Comparison of ENCODE assay signal across 12 cellular contexts in the genomic region with DNA sequence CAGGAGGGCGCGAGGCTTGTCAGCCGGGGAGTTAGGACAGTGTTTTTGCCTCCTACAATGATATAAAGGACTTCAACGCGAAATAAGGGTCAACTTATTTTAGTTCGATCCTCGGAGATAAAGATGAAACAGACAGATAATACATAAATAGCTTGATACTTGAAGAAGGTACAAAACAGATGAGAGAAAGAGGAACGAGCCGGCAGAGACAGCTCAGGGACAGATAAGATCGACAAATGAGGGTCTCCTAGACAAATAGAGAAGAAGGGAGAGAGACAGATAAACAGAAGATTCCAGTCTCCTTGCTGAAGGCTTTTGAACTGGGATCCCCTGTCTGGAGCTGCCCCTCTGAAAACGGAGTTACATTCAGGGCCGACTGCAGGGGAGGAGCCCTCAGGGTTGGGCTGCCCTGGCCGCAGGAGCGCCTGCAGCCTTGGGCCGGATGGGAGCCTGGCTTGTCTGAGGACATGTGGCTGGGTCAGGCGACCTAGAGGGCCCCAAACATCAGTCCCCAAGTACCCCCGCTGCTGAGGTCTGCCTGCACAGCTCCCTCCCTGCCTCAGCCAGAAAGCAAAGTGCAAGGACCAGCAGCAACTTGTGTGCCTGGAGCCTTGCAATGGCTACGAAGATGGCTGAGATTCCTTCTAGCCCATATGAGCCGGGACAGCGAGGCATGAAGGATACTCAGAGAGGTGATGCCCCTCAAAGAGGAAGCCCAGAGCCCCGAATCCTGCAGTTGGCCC. TPM values are rescaled to one million over a fixed set of nuclear protein-coding genes. Genes with fewer than 3 reads are reported as not detected.
DNase-seq lines count a peak whose midpoint lies in the region; ATAC-seq and TF ChIP-seq lines count a peak whose summit lies in the region.
"Had no signal": no experiment of that assay in that cellular context is flagged by ENCODE, and none has a peak within 500 bp of the region (broad histone marks: within the 10 kb centered on the region; RNA-seq: fewer than 3 reads in every experiment).

No MANE protein-coding gene starts in this region.

- peak; percentile 2 for DNase-seq in NCI-H1694 treated with DMSO at 0.1 percent for 48 hours (lab: John Stamatoyannopoulos, UW)
- no peak for DNase-seq in NCI-H1694 (lab: John Stamatoyannopoulos, UW)
- no peak for DNase-seq in neural progenitor cell (ENCODE audit: low spot score)
- no peak for DNase-seq in transverse colon
- no peak for DNase-seq in vagina (ENCODE audit: extremely low spot score in 2 of 2)
- DNase-seq in OCI-M2 (lab: John Stamatoyannopoulos, UW; ENCODE audit: unreplicated experiment): no peak
- DNase-seq: cerebellar nuclear complex, NCI-H187 treated with DMSO at 0.1 percent for 48 hours had no signal

- H3K9ac ChIP-seq in HUES64 (ENCODE audit: low read depth, low read length): no peak overlapping the region
- H3K9ac ChIP-seq in neural progenitor cell: no peak overlapping the region

- no peaks in the 10 kb centered on the region for H3K9me3 Mint-ChIP-seq in activated T-helper 17 cell treated with anti-CD3 and anti-CD28 coated beads, Interleukin-2, amount 50 U/mL, for 72 hours
- H3K9me3 Mint-ChIP-seq in neural progenitor cell: peaks cover 2% of the 10 kb centered on the region

- H3K27ac Mint-ChIP-seq in activated T-helper 17 cell treated with anti-CD3 and anti-CD28 coated beads, Interleukin-2, amount 50 U/mL, for 72 hours: no peak overlapping the region
- H3K27ac Mint-ChIP-seq in neural progenitor cell: no peak overlapping the region

- H3K4me3 Mint-ChIP-seq in activated T-helper 17 cell treated with anti-CD3 and anti-CD28 coated beads, Interleukin-2, amount 50 U/mL, for 72 hours: peak overlapping the region; percentile 83
- peak overlapping the region; percentile 84 for H3K4me3 Mint-ChIP-seq in neural progenitor cell

- peaks cover 33% of the 10 kb centered on the region for H3K4me1 Mint-ChIP-seq in activated T-helper 17 cell treated with anti-CD3 and anti-CD28 coated beads, Interleukin-2, amount 50 U/mL, for 72 hours
- H3K4me1 Mint-ChIP-seq in neural progenitor cell: peaks cover 32% of the 10 kb centered on the region

- no peak for TF ChIP-seq POLR2A in transverse colon (IDR thresholded peaks at IDR 0.05)
- TF ChIP-seq POLR2A in vagina (IDR thresholded peaks at IDR 0.05): no peak

- intact Hi-C loops in transverse colon (cut with DNase I; ENCODE audit: low total_unique reads) (no loop called here), vagina (cut with DNase I) (no loop called here)

- peaks cover 55% of the 10 kb centered on the region for H3K27me3 Mint-ChIP-seq in activated T-helper 17 cell treated with anti-CD3 and anti-CD28 coated beads, Interleukin-2, amount 50 U/mL, for 72 hours
- peaks cover 73% of the 10 kb centered on the region for H3K27me3 Mint-ChIP-seq in neural progenitor cell (ENCODE audit: insufficient read depth, low read depth)

- H3K36me3 ChIP-seq in HUES64 (ENCODE audit: insufficient read depth, low read length): no peaks in the 10 kb centered on the region
- H3K36me3 ChIP-seq in neural progenitor cell: no peaks in the 10 kb centered on the region
- no peaks in the 10 kb centered on the region for H3K36me3 ChIP-seq in transverse colon
- H3K36me3 ChIP-seq in vagina: no peaks in the 10 kb centered on the region

- H3K27me3 ChIP-seq in HUES64 (ENCODE audit: insufficient read depth, low read length) (peaks cover 99% of the 10 kb centered on the region), neural progenitor cell (peaks cover 100% of the 10 kb centered on the region), transverse colon (peaks cover 100% of the 10 kb centered on the region), vagina (peaks cover 63% of the 10 kb centered on the region)

- TF ChIP-seq CTCF in neural progenitor cell (IDR thresholded peaks at IDR 0.05) (no peak), transverse colon (IDR thresholded peaks at IDR 0.05) (no peak), vagina (IDR thresholded peaks at IDR 0.05) (no peak)

- 12% methylated on average over 21 of the region's 21 CpGs for WGBS in HUES64
- WGBS in transverse colon (ENCODE audit: low coverage in 1 of 2), 2 donors: 10 to 12% methylated on average over 9 to 21 of the region's 21 CpGs

- peaks cover 26% of the 10 kb centered on the region for H3K36me3 Mint-ChIP-seq in activated T-helper 17 cell treated with anti-CD3 and anti-CD28 coated beads, Interleukin-2, amount 50 U/mL, for 72 hours (ENCODE audit: low read depth)
- no peaks in the 10 kb centered on the region for H3K36me3 Mint-ChIP-seq in neural progenitor cell

- in situ Hi-C loops in transverse colon (cut with MboI; ENCODE audit: low pct_ligation_motif_present in 1 of 4, low pct_unique_long_range_greater_than_20kb in 1 of 4, low sequenced_read_pairs in 3 of 4): loop anchor here in 1 of 4 donors (25.0 kb wide), 1 partner anchor 362 kb away; no protein-coding TSS in a partner anchor

- no peak overlapping the region for H3K27ac ChIP-seq in HUES64 (ENCODE audit: low read depth, low read length)
- no peak overlapping the region for H3K27ac ChIP-seq in neural progenitor cell
- no peak overlapping the region for H3K27ac ChIP-seq in transverse colon
- no peak overlapping the region for H3K27ac ChIP-seq in vagina

- no peak for TF ChIP-seq EP300 in transverse colon (IDR thresholded peaks at IDR 0.05; ENCODE audit: low read depth)

- no peaks in the 10 kb centered on the region for H3K79me2 ChIP-seq in neural progenitor cell (ENCODE audit: low read depth)

- peaks cover 89% of the 10 kb centered on the region for H4K20me1 ChIP-seq in neural progenitor cell (ENCODE audit: low read depth)

- peak overlapping the region; percentile 77 for H3K4me2 ChIP-seq in neural progenitor cell

- H3K4me3 ChIP-seq in HUES64 (ENCODE audit: low read length) (peak overlapping the region; percentile 3; the same call in 1 of the 2 replicates), neural progenitor cell (peak overlapping the region; percentile 43), transverse colon (no peak overlapping the region), vagina (no peak overlapping the region)

- ATAC-seq in activated T-helper 17 cell treated with anti-CD3 and anti-CD28 coated beads, Interleukin-2, amount 50 U/mL, for 72 hours (replicated peaks): no peak

- H3K4me1 ChIP-seq in HUES64 (ENCODE audit: insufficient read depth, low read length) (peaks cover 11% of the 10 kb centered on the region), neural progenitor cell (peaks cover 52% of the 10 kb centered on the region), transverse colon (peaks cover 15 to 84% (median 53%) of the 10 kb centered on the region in 4 donors), vagina (peaks cover 64% of the 10 kb centered on the region)

- H3F3A ChIP-seq in neural progenitor cell (ENCODE audit: low read depth): peaks cover 32% of the 10 kb centered on the region

- H2AFZ ChIP-seq in neural progenitor cell (replicated peaks): no peak overlapping the region

- H3K9me3 ChIP-seq in HUES64 (ENCODE audit: insufficient read depth, low read depth, low read length): no peaks in the 10 kb centered on the region
- H3K9me3 ChIP-seq in neural progenitor cell (ENCODE audit: low read depth): no peaks in the 10 kb centered on the region
- H3K9me3 ChIP-seq in transverse colon: no peaks in the 10 kb centered on the region
- H3K9me3 ChIP-seq in vagina: no peaks in the 10 kb centered on the region

RNA-seq across cellular contexts. Expression of a gene that starts 1.0 kb away (rescaled TPM):
- polyA plus RNA-seq in HUES64 (2013, experiment 1 of 2): 0.05 TPM
- polyA plus RNA-seq in HUES64 (2013, experiment 2 of 2): not detected
- under 1 TPM; 0.08 to 0.13 TPM for total RNA-seq in activated T-helper 17 cell treated with anti-CD3 and anti-CD28 coated beads, Interleukin-2, amount 50 U/mL, for 72 hours
- total RNA-seq in neural progenitor cell (ENCODE audit: low replicate concordance) (0.09 and 0.51 TPM in 2 replicates), transverse colon (under 1 TPM in 2 of 4 donors, not detected in 2; 0.27 to 0.79 TPM), vagina (0.25 TPM)

RNA-seq across cellular contexts. Expression of a gene that starts 15.5 kb away (rescaled TPM):
- under 0.01 TPM for polyA plus RNA-seq in HUES64 (2013, experiment 1 of 2)
- polyA plus RNA-seq in HUES64 (2013, experiment 2 of 2): under 0.01 TPM
- total RNA-seq in activated T-helper 17 cell treated with anti-CD3 and anti-CD28 coated beads, Interleukin-2, amount 50 U/mL, for 72 hours: not detected
- total RNA-seq in neural progenitor cell (ENCODE audit: low replicate concordance) (not detected in 2 replicates), transverse colon (not detected), vagina (not detected)
- total RNA-seq: frontal cortex, lower leg skin had no signal

Comparison
In these comparisons a context has a peak if more than half of its experiments do, and no peak if none do; other contexts are left out.
1. H3K4me3 ChIP-seq: peak in HUES64 (single experiment) and neural progenitor cell (single experiment); none in transverse colon (0 of 4) and vagina (0 of 2).